ENCODE assay signal across 8 cellular contexts in genomic region chr1:7783178-7783711, GRCh38. TPM values are rescaled to one million over a fixed set of nuclear protein-coding genes. Genes with fewer than 3 reads are reported as not detected.
A peak's percentile ranks its signal among the peaks of the same experiment; 100 is the strongest.
DNase-seq lines count a peak whose midpoint lies in the region; ATAC-seq, FAIRE-seq and TF ChIP-seq lines count a peak whose summit lies in the region.

No MANE protein-coding gene starts in this region.

- peak overlapping the region; percentile 61 to 80 (median 71) for H3K9ac ChIP-seq in skeletal muscle tissue (ENCODE audit: low read depth in 1 of 3, low read length in 3 of 3)

- H3K4me1 ChIP-seq in RWPE2 (ENCODE audit: insufficient read depth, poor library complexity, severe bottlenecking) (no peaks in the 10 kb centered on the region), skeletal muscle tissue (ENCODE audit: control insufficient read depth in 3 of 3, insufficient read depth in 3 of 3, low read length in 3 of 3) (peaks cover 12 to 37% (median 20%) of the 10 kb centered on the region in 3 donors)

- ATAC-seq in RWPE2 (ENCODE audit: low read depth), result peak; percentile 63

- H3K9me3 ChIP-seq in RWPE2 (ENCODE audit: severe bottlenecking) (no peaks in the 10 kb centered on the region), skeletal muscle tissue (ENCODE audit: control insufficient read depth in 3 of 3, low read length in 3 of 3) (no peaks in the 10 kb centered on the region)

- peak overlapping the region; percentile 47 for H3K4me3 ChIP-seq in RWPE2 (ENCODE audit: severe bottlenecking)
- H3K4me3 ChIP-seq in bronchial epithelial cell (ENCODE audit: low read depth, low read length), result peak overlapping the region; percentile 48
- peak overlapping the region; percentile 45 to 70 (median 68) for H3K4me3 ChIP-seq in skeletal muscle tissue (ENCODE audit: low read length in 3 of 3)

- H3K27ac ChIP-seq in RWPE2 (ENCODE audit: poor library complexity, severe bottlenecking) (peak overlapping the region; percentile 21), skeletal muscle tissue (ENCODE audit: low read depth, low read length) (peak overlapping the region; percentile 90)

- DNase-seq in DMS114 treated with DMSO at 0.1 percent for 48 hours (lab: John Stamatoyannopoulos, UW; ENCODE audit: unreplicated experiment) (peak; percentile 44), HTR-8/SVneo (ENCODE audit: insufficient read length, low spot score) (peak; percentile 81), RWPE2 (ENCODE audit: low spot score) (peak; percentile 76), bronchial epithelial cell (ENCODE audit: low read depth) (no peak), inferior parietal cortex (ENCODE audit: extremely low spot score) (peak; percentile 18), globus pallidus (ENCODE audit: low spot score) (no peak)
- no peak for DNase-seq in NK-92 treated with Interleukin-12 subunit alpha and Interleukin-12 subunit beta, amount 100 ng/mL, for 24 hours (lab: John Stamatoyannopoulos, UW)

- no peaks in the 10 kb centered on the region for H3K27me3 ChIP-seq in RWPE2 (ENCODE audit: insufficient read depth, poor library complexity, severe bottlenecking)
- no peaks in the 10 kb centered on the region for H3K27me3 ChIP-seq in bronchial epithelial cell (ENCODE audit: control insufficient read depth, insufficient read depth, low read length)
- no peaks in the 10 kb centered on the region for H3K27me3 ChIP-seq in skeletal muscle tissue (ENCODE audit: control insufficient read depth in 3 of 3, insufficient read depth in 3 of 3, low read length in 3 of 3)

- peaks cover 56% of the 10 kb centered on the region for H3K36me3 ChIP-seq in RWPE2 (ENCODE audit: low read depth)
- peaks cover 3% of the 10 kb centered on the region for H3K36me3 ChIP-seq in bronchial epithelial cell (ENCODE audit: control insufficient read depth, insufficient read depth, low read length)
- peaks cover 21 to 55% (median 42%) of the 10 kb centered on the region in 3 donors for H3K36me3 ChIP-seq in skeletal muscle tissue (ENCODE audit: control insufficient read depth in 3 of 3, insufficient read depth in 3 of 3, low read length in 3 of 3)

- FAIRE-seq in HTR-8/SVneo (lab: Jason Lieb, UNC) (no peak), bronchial epithelial cell (lab: Jason Lieb, UNC) (no peak)

- TF ChIP-seq CTCF in RWPE2 (IDR thresholded peaks at IDR 0.05; ENCODE audit: poor library complexity, severe bottlenecking) (no peak), bronchial epithelial cell (IDR thresholded peaks at IDR 0.05; ENCODE audit: insufficient read depth, low read length, severe bottlenecking) (no peak)

RNA-seq across cellular contexts. Expression of gene PER3, which starts 0.8 kb away (rescaled TPM):
- 4.5 and 6.8 TPM in 2 replicates for total RNA-seq in bronchial epithelial cell
- total RNA-seq in skeletal muscle tissue, result 11.5 TPM

RNA-seq across cellular contexts. Expression of gene VAMP3, which starts 12.1 kb away (rescaled TPM):
- total RNA-seq in bronchial epithelial cell (50.2 and 51.3 TPM in 2 replicates), skeletal muscle tissue (47.0 TPM)

Comparison
In these comparisons a context has a peak if more than half of its experiments do, and no peak if none do; other contexts are left out.
1. DNase-seq: peak in DMS114 treated with DMSO at 0.1 percent for 48 hours (single experiment), HTR-8/SVneo (single experiment), RWPE2 (single experiment) and inferior parietal cortex (single experiment); none in bronchial epithelial cell (single experiment), globus pallidus (single experiment) and NK-92 treated with Interleukin-12 subunit alpha and Interleukin-12 subunit beta, amount 100 ng/mL, for 24 hours (single experiment).
2. Peak in every context shown above with its lines, with median percentiles within 50 percentile points of each other: H3K4me3 ChIP-seq.